Comparison of ENCODE assay signal across 2 cellular contexts in genomic region chr20:29443819-29444218, GRCh38.
TF ChIP-seq lines count a peak whose summit lies in the region.

No MANE protein-coding gene starts in this region.

TF ChIP-seq in SK-N-SH, 30 proteins besides CTCF, POLR2A, EP300 and RAD21 (continued from another document):
- TF ChIP-seq PBX3 (IDR thresholded peaks at IDR 0.05) (no peak), NRF1 (IDR thresholded peaks at IDR 0.05; ENCODE audit: low read depth, low read length) (no peak), MXI1 (IDR thresholded peaks at IDR 0.05; ENCODE audit: low read depth, low read length) (no peak), SMC3 (IDR thresholded peaks at IDR 0.05; ENCODE audit: low read depth, low read length) (no peak), CHD2 (IDR thresholded peaks at IDR 0.05; ENCODE audit: low read length, partially characterized antibody) (no peak), TEAD4 (IDR thresholded peaks at IDR 0.05; ENCODE audit: borderline replicate concordance, insufficient read depth) (no peak), POLR2AphosphoS5 (IDR thresholded peaks at IDR 0.05; ENCODE audit: low read depth, low read length) (no peak), REST (IDR thresholded peaks at IDR 0.05; ENCODE audit: low read depth, low read length) (no peak), IRF3 (IDR thresholded peaks at IDR 0.05; ENCODE audit: low read depth, low read length) (no peak), RFX5 (IDR thresholded peaks at IDR 0.05; ENCODE audit: low read length) (no peak)

TF ChIP-seq in SK-N-SH treated with all-trans-retinoic acid at 6 μM for 48 hours, 23 proteins besides CTCF, POLR2A, EP300 and RAD21 (continued from another document):
- no peak for TF ChIP-seq PATZ1 (CRISPR knock-in tag; IDR thresholded peaks at IDR 0.05; ENCODE audit: borderline replicate concordance)
